Comparison of ENCODE assay signal across 1 cellular context in the genomic region with DNA sequence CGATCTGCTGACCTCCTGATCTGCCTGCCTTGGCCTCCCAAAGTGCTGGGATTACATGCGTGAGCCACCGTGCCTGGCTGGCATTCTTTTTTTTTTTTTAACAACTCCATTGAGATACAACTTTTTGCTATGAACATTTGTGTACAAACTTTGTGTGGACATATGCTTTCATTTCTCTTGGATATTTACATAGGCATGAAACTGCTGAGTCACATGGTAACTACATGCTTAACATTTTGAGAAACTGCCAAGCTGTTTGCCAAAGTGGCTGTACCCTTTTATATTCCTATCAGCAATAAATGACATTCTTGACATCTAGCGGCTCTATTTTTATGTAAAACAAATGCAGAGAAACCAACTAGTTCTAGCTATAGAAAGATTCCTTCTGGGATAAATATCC.
A peak's percentile ranks its signal among the peaks of the same experiment; 100 is the strongest.
TF ChIP-seq lines count a peak whose summit lies in the region.

No MANE protein-coding gene starts in this region.

TF ChIP-seq in IMR-90, 13 proteins besides CTCF, POLR2A, EP300 and RAD21:
- TF ChIP-seq, protein P1, sequence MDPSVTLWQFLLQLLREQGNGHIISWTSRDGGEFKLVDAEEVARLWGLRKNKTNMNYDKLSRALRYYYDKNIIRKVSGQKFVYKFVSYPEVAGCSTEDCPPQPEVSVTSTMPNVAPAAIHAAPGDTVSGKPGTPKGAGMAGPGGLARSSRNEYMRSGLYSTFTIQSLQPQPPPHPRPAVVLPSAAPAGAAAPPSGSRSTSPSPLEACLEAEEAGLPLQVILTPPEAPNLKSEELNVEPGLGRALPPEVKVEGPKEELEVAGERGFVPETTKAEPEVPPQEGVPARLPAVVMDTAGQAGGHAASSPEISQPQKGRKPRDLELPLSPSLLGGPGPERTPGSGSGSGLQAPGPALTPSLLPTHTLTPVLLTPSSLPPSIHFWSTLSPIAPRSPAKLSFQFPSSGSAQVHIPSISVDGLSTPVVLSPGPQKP (IDR thresholded peaks at IDR 0.05; ENCODE audit: borderline replicate concordance, low read depth, low read length) = no peak
- TF ChIP-seq FOS (IDR thresholded peaks at IDR 0.05; ENCODE audit: low read depth, low read length) (no peak), MXI1 (IDR thresholded peaks at IDR 0.05; ENCODE audit: borderline replicate concordance, low read depth, low read length) (no peak), BHLHE40 (IDR thresholded peaks at IDR 0.05; ENCODE audit: low read depth, low read length) (no peak), CHD1 (IDR thresholded peaks at IDR 0.05; ENCODE audit: low read depth, low read length) (no peak), NFE2L2 (IDR thresholded peaks at IDR 0.05; ENCODE audit: low read depth, low read length) (peak; percentile 85), CEBPB (IDR thresholded peaks at IDR 0.05; ENCODE audit: low read depth, low read length) (no peak), MAFK (IDR thresholded peaks at IDR 0.05; ENCODE audit: low read depth, low read length) (peak; percentile 30)
- TF ChIP-seq, protein P2, sequence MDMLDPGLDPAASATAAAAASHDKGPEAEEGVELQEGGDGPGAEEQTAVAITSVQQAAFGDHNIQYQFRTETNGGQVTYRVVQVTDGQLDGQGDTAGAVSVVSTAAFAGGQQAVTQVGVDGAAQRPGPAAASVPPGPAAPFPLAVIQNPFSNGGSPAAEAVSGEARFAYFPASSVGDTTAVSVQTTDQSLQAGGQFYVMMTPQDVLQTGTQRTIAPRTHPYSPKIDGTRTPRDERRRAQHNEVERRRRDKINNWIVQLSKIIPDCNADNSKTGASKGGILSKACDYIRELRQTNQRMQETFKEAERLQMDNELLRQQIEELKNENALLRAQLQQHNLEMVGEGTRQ (IDR thresholded peaks at IDR 0.05; ENCODE audit: low read depth, low read length) = no peak
